Comparison of ENCODE assay signal across 38 cellular contexts in genomic region chr19:50711196-50711595, GRCh38. TPM values are rescaled to one million over a fixed set of nuclear protein-coding genes. Genes with fewer than 3 reads are reported as not detected.
"Had no signal": no experiment of that assay in that cellular context is flagged by ENCODE, and none has a peak within 500 bp of the region (broad histone marks: within the 10 kb centered on the region; RNA-seq: fewer than 3 reads in every experiment).

No MANE protein-coding gene starts in this region.

- H3K36me3 Mint-ChIP-seq: activated CD4-positive, alpha-beta memory T cell treated with anti-CD3 and anti-CD28 coated beads for 36 hours; activated naive CD4-positive, alpha-beta T cell treated with anti-CD3 and anti-CD28 coated beads, Interleukin-2, amount 50 U/mL, for 72 hours; activated naive CD8-positive, alpha-beta T cell treated with anti-CD3 and anti-CD28 coated beads for 36 hours had no signal

- ATAC-seq: activated CD4-positive, alpha-beta T cell treated with anti-CD3 and anti-CD28 coated beads for 36 hours; activated CD4-positive, CD25-positive, alpha-beta regulatory T cell treated with anti-CD3 and anti-CD28 coated beads, Interleukin-2, amount 50 U/mL, for 24 hours; activated CD8-positive, alpha-beta T cell treated with anti-CD3 and anti-CD28 coated beads for 36 hours; activated naive CD4-positive, alpha-beta T cell treated with anti-CD3 and anti-CD28 coated beads, Interleukin-2, amount 50 U/mL, for 72 hours; activated T-cell treated with anti-CD3 and anti-CD28 coated beads, Interleukin-2, amount 50 U/mL, for 4 hours; activated T-cell treated with anti-CD3 and anti-CD28 coated beads, Interleukin-2, amount 50 U/mL, for 72 hours; activated T-helper 17 cell treated with anti-CD3 and anti-CD28 coated beads, Interleukin-2, amount 50 U/mL, for 72 hours; body of pancreas had no signal

- H3K4me1 ChIP-seq: adrenal gland, body of pancreas, breast epithelium had no signal

- H3K9me3 ChIP-seq: adrenal gland, body of pancreas, breast epithelium had no signal

- H3K36me3 ChIP-seq: adrenal gland, brain microvascular endothelial cell, breast epithelium had no signal

- H3K27ac ChIP-seq: adrenal gland, body of pancreas, brain microvascular endothelial cell, breast epithelium, VCaP had no signal

- DNase-seq: activated CD4-positive, alpha-beta memory T cell treated with anti-CD3 and anti-CD28 coated beads for 36 hours; activated CD4-positive, alpha-beta T cell treated with anti-CD3 and anti-CD28 coated beads for 1 hour; activated CD4-positive, alpha-beta T cell treated with anti-CD3 and anti-CD28 coated beads for 36 hours; activated CD4-positive, alpha-beta T cell treated with anti-CD3 and anti-CD28 coated beads for 48 hours; activated CD4-positive, alpha-beta T cell treated with anti-CD3 and anti-CD28 coated beads, Interleukin-2, amount 10 ng/mL, durations not matched to agents 7 days and 5 days; activated CD4-positive, CD25-positive, alpha-beta regulatory T cell; activated CD8-positive, alpha-beta memory T cell treated with anti-CD3 and anti-CD28 coated beads, Interleukin-2, amount 50 U/mL, for 4 hours; activated CD8-positive, alpha-beta T cell treated with anti-CD3 and anti-CD28 coated beads for 36 hours; activated effector memory CD4-positive, alpha-beta T cell treated with anti-CD3 and anti-CD28 coated beads, Interleukin-2, amount 50 U/mL, for 16 hours; activated gamma-delta T cell treated with Interleukin-2 at 50 U/mL for 16 hours; activated naive CD4-positive, alpha-beta T cell; activated naive CD4-positive, alpha-beta T cell treated with anti-CD3 and anti-CD28 coated beads for 36 hours; activated naive CD4-positive, alpha-beta T cell treated with anti-CD3 and anti-CD28 coated beads, Interleukin-2, amount 50 U/mL, for 16 hours; activated naive CD8-positive, alpha-beta T cell treated with anti-CD3 and anti-CD28 coated beads for 36 hours; activated T-cell treated with anti-CD3 and anti-CD28 coated beads for 4 hours; activated T-cell treated with anti-CD3 and anti-CD28 coated beads, Interleukin-2, amount 50 U/mL, for 1 hour; activated T-cell treated with anti-CD3 and anti-CD28 coated beads, Interleukin-2, amount 50 U/mL, for 4 hours; activated T-cell treated with anti-CD3 and anti-CD28 coated beads, Interleukin-2, amount 50 U/mL, for 72 hours; adrenal gland; amniotic stem cell; aorta; body of pancreas; brain microvascular endothelial cell; T-helper 1 cell; T-helper 2 cell; T-helper 9 cell had no signal

- H3K27ac Mint-ChIP-seq: activated CD4-positive, alpha-beta memory T cell treated with anti-CD3 and anti-CD28 coated beads for 36 hours; activated CD4-positive, alpha-beta T cell treated with anti-CD3 and anti-CD28 coated beads for 36 hours; activated CD4-positive, alpha-beta T cell treated with anti-CD3 and anti-CD28 coated beads, Interleukin-2, amount 10 ng/mL, durations not matched to agents 7 days and 5 days; activated CD8-positive, alpha-beta T cell treated with anti-CD3 and anti-CD28 coated beads for 36 hours; activated naive CD4-positive, alpha-beta T cell treated with anti-CD3 and anti-CD28 coated beads for 36 hours; activated naive CD4-positive, alpha-beta T cell treated with anti-CD3 and anti-CD28 coated beads, Interleukin-2, amount 50 U/mL, for 72 hours; activated T-cell treated with anti-CD3 and anti-CD28 coated beads, Interleukin-2, amount 50 U/mL, for 72 hours; activated T-helper 1 cell treated with anti-CD3 and anti-CD28 coated beads, Interleukin-12 subunit alpha, Interleukin-12 subunit beta, Interleukin-2, Interleukin-4 antibody, amounts not matched to agents 30 ng/mL and 10 ng/mL and 1 ng/mL, durations not matched to agents 14 hours and 24 hours and 36 hours; activated T-helper 17 cell treated with anti-CD3 and anti-CD28 coated beads, Interleukin-2, amount 50 U/mL, for 72 hours; T-helper 1 cell treated with Interleukin-12 subunit alpha and Interleukin-12 subunit beta and Interleukin-4 antibody, amounts not matched to agents 30 μg/mL and 1 μg/mL, for 36 hours; T-helper 2 cell treated with Interferon-gamma antibody and Interleukin-4, amounts not matched to agents 5 μg/mL and 100 μg/mL, for 36 hours had no signal

- H3K9me3 Mint-ChIP-seq: activated CD4-positive, alpha-beta memory T cell treated with anti-CD3 and anti-CD28 coated beads for 36 hours; activated CD4-positive, alpha-beta T cell treated with anti-CD3 and anti-CD28 coated beads, Interleukin-2, amount 10 ng/mL, durations not matched to agents 7 days and 5 days; activated CD8-positive, alpha-beta T cell treated with anti-CD3 and anti-CD28 coated beads for 36 hours; activated naive CD4-positive, alpha-beta T cell treated with anti-CD3 and anti-CD28 coated beads for 36 hours; activated naive CD4-positive, alpha-beta T cell treated with anti-CD3 and anti-CD28 coated beads, Interleukin-2, amount 50 U/mL, for 72 hours; activated naive CD8-positive, alpha-beta T cell treated with anti-CD3 and anti-CD28 coated beads for 36 hours; activated T-cell treated with anti-CD3 and anti-CD28 coated beads, Interleukin-2, amount 50 U/mL, for 4 hours; activated T-cell treated with anti-CD3 and anti-CD28 coated beads, Interleukin-2, amount 50 U/mL, for 72 hours; activated T-helper 1 cell treated with anti-CD3 and anti-CD28 coated beads, Interleukin-12 subunit alpha, Interleukin-12 subunit beta, Interleukin-2, Interleukin-4 antibody, amounts not matched to agents 30 ng/mL and 10 ng/mL and 1 ng/mL, durations not matched to agents 14 hours and 24 hours and 36 hours; activated T-helper 17 cell treated with anti-CD3 and anti-CD28 coated beads, Interleukin-2, amount 50 U/mL, for 72 hours; T-helper 1 cell treated with Interleukin-12 subunit alpha and Interleukin-12 subunit beta and Interleukin-4 antibody, amounts not matched to agents 30 μg/mL and 1 μg/mL, for 36 hours; T-helper 2 cell treated with Interferon-gamma antibody and Interleukin-4, amounts not matched to agents 5 μg/mL and 100 μg/mL, for 36 hours had no signal

- H3K27me3 ChIP-seq: adrenal gland, body of pancreas, brain microvascular endothelial cell had no signal

- H3K4me1 Mint-ChIP-seq: activated T-helper 17 cell treated with anti-CD3 and anti-CD28 coated beads, Interleukin-2, amount 50 U/mL, for 72 hours had no signal

- H3K4me3 ChIP-seq: adrenal gland, body of pancreas, breast epithelium had no signal

- H3K4me3 Mint-ChIP-seq: activated CD4-positive, alpha-beta memory T cell treated with anti-CD3 and anti-CD28 coated beads for 36 hours; activated CD4-positive, alpha-beta T cell treated with anti-CD3 and anti-CD28 coated beads for 36 hours; activated CD4-positive, alpha-beta T cell treated with anti-CD3 and anti-CD28 coated beads, Interleukin-2, amount 10 ng/mL, durations not matched to agents 7 days and 5 days; activated CD8-positive, alpha-beta T cell treated with anti-CD3 and anti-CD28 coated beads for 36 hours; activated naive CD4-positive, alpha-beta T cell treated with anti-CD3 and anti-CD28 coated beads for 36 hours; activated naive CD8-positive, alpha-beta T cell treated with anti-CD3 and anti-CD28 coated beads for 36 hours; activated T-cell treated with anti-CD3 and anti-CD28 coated beads, Interleukin-2, amount 50 U/mL, for 4 hours; activated T-cell treated with anti-CD3 and anti-CD28 coated beads, Interleukin-2, amount 50 U/mL, for 72 hours; activated T-helper 1 cell treated with anti-CD3 and anti-CD28 coated beads, Interleukin-12 subunit alpha, Interleukin-12 subunit beta, Interleukin-2, Interleukin-4 antibody, amounts not matched to agents 30 ng/mL and 10 ng/mL and 1 ng/mL, durations not matched to agents 14 hours and 24 hours and 36 hours; activated T-helper 17 cell treated with anti-CD3 and anti-CD28 coated beads, Interleukin-2, amount 50 U/mL, for 72 hours; T-helper 1 cell treated with Interleukin-12 subunit alpha and Interleukin-12 subunit beta and Interleukin-4 antibody, amounts not matched to agents 30 μg/mL and 1 μg/mL, for 36 hours; T-helper 2 cell treated with Interferon-gamma antibody and Interleukin-4, amounts not matched to agents 5 μg/mL and 100 μg/mL, for 36 hours had no signal

RNA-seq across cellular contexts. Expression of gene SHANK1, which starts 8.4 kb away (rescaled TPM):
- total RNA-seq: activated CD4-positive, alpha-beta memory T cell treated with anti-CD3 and anti-CD28 coated beads for 36 hours; activated CD4-positive, alpha-beta T cell treated with anti-CD3 and anti-CD28 coated beads for 36 hours; activated CD4-positive, alpha-beta T cell treated with anti-CD3 and anti-CD28 coated beads, Interleukin-2, amount 10 ng/mL, durations not matched to agents 7 days and 5 days; activated CD8-positive, alpha-beta memory T cell treated with anti-CD3 and anti-CD28 coated beads for 36 hours; activated naive CD4-positive, alpha-beta T cell treated with anti-CD3 and anti-CD28 coated beads for 36 hours; activated T-helper 1 cell treated with anti-CD3 and anti-CD28 coated beads, Interleukin-12 subunit alpha, Interleukin-12 subunit beta, Interleukin-2, Interleukin-4 antibody, amounts not matched to agents 30 ng/mL and 10 ng/mL and 1 ng/mL, durations not matched to agents 14 hours and 24 hours and 36 hours; activated T-helper 17 cell treated with anti-CD3 and anti-CD28 coated beads, Interleukin-2, amount 50 U/mL, for 72 hours; astrocyte had no signal

RNA-seq across cellular contexts. Expression of gene CLEC11A, which starts 12.0 kb away (rescaled TPM):
- total RNA-seq: astrocyte had no signal

RNA-seq across cellular contexts. Expression of gene GPR32, which starts 59.1 kb away (rescaled TPM):
- total RNA-seq: activated CD4-positive, alpha-beta memory T cell treated with anti-CD3 and anti-CD28 coated beads for 36 hours; activated CD4-positive, alpha-beta T cell treated with anti-CD3 and anti-CD28 coated beads for 36 hours; activated CD4-positive, alpha-beta T cell treated with anti-CD3 and anti-CD28 coated beads, Interleukin-2, amount 10 ng/mL, durations not matched to agents 7 days and 5 days; activated CD8-positive, alpha-beta memory T cell treated with anti-CD3 and anti-CD28 coated beads for 36 hours; activated CD8-positive, alpha-beta T cell treated with anti-CD3 and anti-CD28 coated beads for 36 hours; activated naive CD4-positive, alpha-beta T cell treated with anti-CD3 and anti-CD28 coated beads for 36 hours; activated naive CD4-positive, alpha-beta T cell treated with anti-CD3 and anti-CD28 coated beads, Interleukin-2, amount 50 U/mL, for 72 hours; activated naive CD8-positive, alpha-beta T cell treated with anti-CD3 and anti-CD28 coated beads for 36 hours; activated T-cell treated with anti-CD3 and anti-CD28 coated beads, Interleukin-2, amount 50 U/mL, for 4 hours; activated T-cell treated with anti-CD3 and anti-CD28 coated beads, Interleukin-2, amount 50 U/mL, for 72 hours; activated T-helper 1 cell treated with anti-CD3 and anti-CD28 coated beads, Interleukin-12 subunit alpha, Interleukin-12 subunit beta, Interleukin-2, Interleukin-4 antibody, amounts not matched to agents 30 ng/mL and 10 ng/mL and 1 ng/mL, durations not matched to agents 14 hours and 24 hours and 36 hours; activated T-helper 17 cell treated with anti-CD3 and anti-CD28 coated beads, Interleukin-2, amount 50 U/mL, for 72 hours; adrenal gland; aorta; astrocyte; body of pancreas; breast epithelium; cardiac septum; cerebellum had no signal
- polyA plus RNA-seq: adrenal gland, aorta had no signal
